ENCODE assay signal across 2 cellular contexts in the genomic region with DNA sequence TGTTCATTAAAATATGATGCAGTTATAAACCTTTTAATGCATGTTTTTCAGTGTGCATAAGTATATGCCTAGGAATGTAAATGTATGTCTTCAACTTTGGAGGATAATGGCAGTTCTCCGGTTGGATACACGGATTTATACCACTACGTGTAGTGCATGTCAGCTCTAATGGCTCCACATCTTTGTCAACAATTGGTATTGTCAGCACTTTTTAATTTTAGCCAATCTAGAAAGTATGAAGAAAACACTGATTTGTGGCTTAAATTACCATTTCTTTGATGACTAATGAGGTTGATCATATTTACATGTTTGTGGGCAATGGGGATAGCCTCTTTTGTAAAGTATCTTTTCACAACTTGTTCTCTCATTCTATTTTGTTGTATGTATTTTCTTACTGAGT.
TF ChIP-seq lines count a peak whose summit lies in the region.

No MANE protein-coding gene starts in this region.

TF ChIP-seq in HepG2, 621 proteins besides CTCF, POLR2A, EP300 and RAD21 (continued from another document):
- TF ChIP-seq, protein P1, sequence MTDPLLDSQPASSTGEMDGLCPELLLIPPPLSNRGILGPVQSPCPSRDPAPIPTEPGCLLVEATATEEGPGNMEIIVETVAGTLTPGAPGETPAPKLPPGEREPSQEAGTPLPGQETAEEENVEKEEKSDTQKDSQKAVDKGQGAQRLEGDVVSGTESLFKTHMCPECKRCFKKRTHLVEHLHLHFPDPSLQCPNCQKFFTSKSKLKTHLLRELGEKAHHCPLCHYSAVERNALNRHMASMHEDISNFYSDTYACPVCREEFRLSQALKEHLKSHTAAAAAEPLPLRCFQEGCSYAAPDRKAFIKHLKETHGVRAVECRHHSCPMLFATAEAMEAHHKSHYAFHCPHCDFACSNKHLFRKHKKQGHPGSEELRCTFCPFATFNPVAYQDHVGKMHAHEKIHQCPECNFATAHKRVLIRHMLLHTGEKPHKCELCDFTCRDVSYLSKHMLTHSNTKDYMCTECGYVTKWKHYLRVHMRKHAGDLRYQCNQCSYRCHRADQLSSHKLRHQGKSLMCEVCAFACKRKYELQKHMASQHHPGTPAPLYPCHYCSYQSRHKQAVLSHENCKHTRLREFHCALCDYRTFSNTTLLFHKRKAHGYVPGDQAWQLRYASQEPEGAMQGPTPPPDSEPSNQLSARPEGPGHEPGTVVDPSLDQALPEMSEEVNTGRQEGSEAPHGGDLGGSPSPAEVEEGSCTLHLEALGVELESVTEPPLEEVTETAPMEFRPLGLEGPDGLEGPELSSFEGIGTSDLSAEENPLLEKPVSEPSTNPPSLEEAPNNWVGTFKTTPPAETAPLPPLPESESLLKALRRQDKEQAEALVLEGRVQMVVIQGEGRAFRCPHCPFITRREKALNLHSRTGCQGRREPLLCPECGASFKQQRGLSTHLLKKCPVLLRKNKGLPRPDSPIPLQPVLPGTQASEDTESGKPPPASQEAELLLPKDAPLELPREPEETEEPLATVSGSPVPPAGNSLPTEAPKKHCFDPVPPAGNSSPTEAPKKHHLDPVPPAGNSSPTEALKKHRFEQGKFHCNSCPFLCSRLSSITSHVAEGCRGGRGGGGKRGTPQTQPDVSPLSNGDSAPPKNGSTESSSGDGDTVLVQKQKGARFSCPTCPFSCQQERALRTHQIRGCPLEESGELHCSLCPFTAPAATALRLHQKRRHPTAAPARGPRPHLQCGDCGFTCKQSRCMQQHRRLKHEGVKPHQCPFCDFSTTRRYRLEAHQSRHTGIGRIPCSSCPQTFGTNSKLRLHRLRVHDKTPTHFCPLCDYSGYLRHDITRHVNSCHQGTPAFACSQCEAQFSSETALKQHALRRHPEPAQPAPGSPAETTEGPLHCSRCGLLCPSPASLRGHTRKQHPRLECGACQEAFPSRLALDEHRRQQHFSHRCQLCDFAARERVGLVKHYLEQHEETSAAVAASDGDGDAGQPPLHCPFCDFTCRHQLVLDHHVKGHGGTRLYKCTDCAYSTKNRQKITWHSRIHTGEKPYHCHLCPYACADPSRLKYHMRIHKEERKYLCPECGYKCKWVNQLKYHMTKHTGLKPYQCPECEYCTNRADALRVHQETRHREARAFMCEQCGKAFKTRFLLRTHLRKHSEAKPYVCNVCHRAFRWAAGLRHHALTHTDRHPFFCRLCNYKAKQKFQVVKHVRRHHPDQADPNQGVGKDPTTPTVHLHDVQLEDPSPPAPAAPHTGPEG (CRISPR knock-in tag; IDR thresholded peaks at IDR 0.05) = no peak
- no peak for TF ChIP-seq BHLHE40 (IDR thresholded peaks at IDR 0.05; ENCODE audit: low read length)

TF ChIP-seq in K562, 482 proteins besides CTCF, POLR2A, EP300 and RAD21 (continued from another document):
- TF ChIP-seq, protein P2, sequence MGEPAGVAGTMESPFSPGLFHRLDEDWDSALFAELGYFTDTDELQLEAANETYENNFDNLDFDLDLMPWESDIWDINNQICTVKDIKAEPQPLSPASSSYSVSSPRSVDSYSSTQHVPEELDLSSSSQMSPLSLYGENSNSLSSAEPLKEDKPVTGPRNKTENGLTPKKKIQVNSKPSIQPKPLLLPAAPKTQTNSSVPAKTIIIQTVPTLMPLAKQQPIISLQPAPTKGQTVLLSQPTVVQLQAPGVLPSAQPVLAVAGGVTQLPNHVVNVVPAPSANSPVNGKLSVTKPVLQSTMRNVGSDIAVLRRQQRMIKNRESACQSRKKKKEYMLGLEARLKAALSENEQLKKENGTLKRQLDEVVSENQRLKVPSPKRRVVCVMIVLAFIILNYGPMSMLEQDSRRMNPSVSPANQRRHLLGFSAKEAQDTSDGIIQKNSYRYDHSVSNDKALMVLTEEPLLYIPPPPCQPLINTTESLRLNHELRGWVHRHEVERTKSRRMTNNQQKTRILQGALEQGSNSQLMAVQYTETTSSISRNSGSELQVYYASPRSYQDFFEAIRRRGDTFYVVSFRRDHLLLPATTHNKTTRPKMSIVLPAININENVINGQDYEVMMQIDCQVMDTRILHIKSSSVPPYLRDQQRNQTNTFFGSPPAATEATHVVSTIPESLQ (CRISPR knock-in tag; IDR thresholded peaks at IDR 0.05) = no peak
- TF ChIP-seq, protein P3, sequence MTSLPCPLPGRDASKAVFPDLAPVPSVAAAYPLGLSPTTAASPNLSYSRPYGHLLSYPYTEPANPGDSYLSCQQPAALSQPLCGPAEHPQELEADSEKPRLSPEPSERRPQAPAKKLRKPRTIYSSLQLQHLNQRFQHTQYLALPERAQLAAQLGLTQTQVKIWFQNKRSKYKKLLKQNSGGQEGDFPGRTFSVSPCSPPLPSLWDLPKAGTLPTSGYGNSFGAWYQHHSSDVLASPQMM (CRISPR knock-in tag; IDR thresholded peaks at IDR 0.05) = no peak
- TF ChIP-seq NFRKB (IDR thresholded peaks at IDR 0.05; ENCODE audit: low read depth) = no peak
TF ChIP-seq in K562: peak in this region for 5.
